ENCODE assay signal across 8 cellular contexts in genomic region chr13:33787051-33787591, GRCh38. TPM values are rescaled to one million over a fixed set of nuclear protein-coding genes. Genes with fewer than 3 reads are reported as not detected.
DNase-seq lines count a peak whose midpoint lies in the region; ATAC-seq, FAIRE-seq and TF ChIP-seq lines count a peak whose summit lies in the region.

No MANE protein-coding gene starts in this region.

- no peaks in the 10 kb centered on the region for H3K9me2 ChIP-seq in Karpas-422 (replicated peaks; ENCODE audit: insufficient read depth, low read length)

- no peak for FAIRE-seq in K562 (lab: Jason Lieb, UNC)

- in situ Hi-C loops in ACHN (cut with HindIII; ENCODE audit: low pct_ligation_motif_present, low pct_unique_long_range_greater_than_20kb, low sequenced_read_pairs) = no loop called here
- in situ Hi-C loops in K562 (cut with MboI) = no loop called here

- H3K9ac ChIP-seq in Karpas-422 (ENCODE audit: low read length) (peak overlapping the region; percentile 69), K562 (ENCODE audit: insufficient read depth in 1 of 2, low read depth in 2 of 2, low read length in 2 of 2) (no peak overlapping the region)

- DNase-seq in ACHN = peak; percentile 7
- DNase-seq in Karpas-422 = peak; percentile 86
- DNase-seq in K562 (ENCODE audit: extremely low read depth in 1 of 4, low spot score in 3 of 4) = no peak
- DNase-seq in sigmoid colon = no peak
- no peak for DNase-seq in inferior parietal cortex (ENCODE audit: extremely low spot score)
- DNase-seq in kidney tubule cell (ENCODE audit: low spot score) = no peak
- no peak for DNase-seq in NCI-H2029 treated with DMSO at 0.1 percent for 48 hours (lab: John Stamatoyannopoulos, UW)

- 0% methylated on average over 4 of the region's 6 CpGs for WGBS in K562 (ENCODE audit: insufficient coverage, low coverage, missing lambda C conversion rate)
- 29 to 42% methylated on average over 6 of the region's 6 CpGs for WGBS in sigmoid colon, 2 donors

- H3K36me3 ChIP-seq in Karpas-422 (ENCODE audit: insufficient read depth, low read length) = peaks cover 49% of the 10 kb centered on the region
- no peaks in the 10 kb centered on the region for H3K36me3 ChIP-seq in K562 (ENCODE audit: control insufficient read depth, insufficient read depth, low read length)
- H3K36me3 ChIP-seq in sigmoid colon = no peaks in the 10 kb centered on the region

- H3K79me2 ChIP-seq in Karpas-422 (ENCODE audit: low read length) (peaks cover 92% of the 10 kb centered on the region), K562 (ENCODE audit: control insufficient read depth, insufficient read depth, low read length) (no peaks in the 10 kb centered on the region)

- intact Hi-C loops in K562 (cut with micrococcal nuclease) (no loop called here), sigmoid colon (cut with DNase I) (no loop called here)

- POLR2A ChIA-PET in K562 (lab: Yijun Ruan, JAX) = interaction anchor here (0.6 kb wide), 1 partner anchor 324 kb away, joined by 3 read pairs; no protein-coding TSS in a partner anchor

- H3K27me3 ChIP-seq in Karpas-422 (ENCODE audit: low read length) = no peaks in the 10 kb centered on the region
- H3K27me3 ChIP-seq in K562 (ENCODE audit: control insufficient read depth in 2 of 2, insufficient read depth in 2 of 2, low read length in 2 of 2) = no peaks in the 10 kb centered on the region
- H3K27me3 ChIP-seq in sigmoid colon = no peaks in the 10 kb centered on the region

- H3K4me1 ChIP-seq in Karpas-422 (ENCODE audit: low read length) (peaks cover 62% of the 10 kb centered on the region), K562 (replicated peaks in 1 of 2; ENCODE audit: control insufficient read depth in 2 of 2, insufficient read depth in 2 of 2, low read length in 2 of 2) (no peaks in the 10 kb centered on the region), sigmoid colon (no peaks in the 10 kb centered on the region)

- no peak for TF ChIP-seq RAD21 in K562 (CRISPR knock-in tag; conservative IDR thresholded peaks at IDR 0.05 in 1 of 2, IDR thresholded peaks at IDR 0.05 in 1 of 2)

- peak; percentile 50 for ATAC-seq in GM18870 (IDR thresholded peaks at IDR 0.05; ENCODE audit: unreplicated experiment)
- ATAC-seq in K562 = peak; percentile 61

- no TSS peak for BruUV-seq in K562 (replicated peaks; lab: Mats Ljungman, UMichigan)

- TF ChIP-seq CTCF in K562 (IDR thresholded peaks at IDR 0.05 in 2 of 3, conservative IDR thresholded peaks at IDR 0.05 in 1 of 3; ENCODE audit: insufficient read depth in 2 of 3, low read depth in 1 of 3, low read length in 3 of 3) (no peak), sigmoid colon (IDR thresholded peaks at IDR 0.05) (no peak)

- CTCF ChIA-PET in K562 (lab: Yijun Ruan, JAX; ENCODE audit: low intra/inter-chr PET ratio) = no interaction called here

- TF ChIP-seq POLR2A in K562 (conservative IDR thresholded peaks at IDR 0.05) (no peak), sigmoid colon (IDR thresholded peaks at IDR 0.05) (no peak)

- no peak for TF ChIP-seq EP300 in K562 (IDR thresholded peaks at IDR 0.05; ENCODE audit: low read length)
- no peak for TF ChIP-seq EP300 in sigmoid colon (IDR thresholded peaks at IDR 0.05)

- peak overlapping the region; percentile 84 for H3K4me2 ChIP-seq in Karpas-422 (ENCODE audit: low read depth, low read length, poor library complexity, severe bottlenecking)
- peak overlapping the region; percentile 68 for H3K4me2 ChIP-seq in K562 (ENCODE audit: insufficient read depth, low read length)

- H3K4me3 ChIP-seq in Karpas-422 (ENCODE audit: low read length) (peak overlapping the region; percentile 57), K562 (0 out of 2 replicates have a peak overlapping the region, but pooled peaks have one; percentile 19), sigmoid colon (peak overlapping the region; percentile 5 to 41 (median 30))

- H3K9me1 ChIP-seq in K562 (ENCODE audit: control insufficient read depth, insufficient read depth, low read length) = no peaks in the 10 kb centered on the region

- H3K9me3 ChIP-seq in Karpas-422 (ENCODE audit: low read length) = peaks cover 8% of the 10 kb centered on the region
- no peaks in the 10 kb centered on the region for H3K9me3 ChIP-seq in K562 (replicated peaks; ENCODE audit: control insufficient read depth, insufficient read depth, low read depth, low read length)
- H3K9me3 ChIP-seq in sigmoid colon = no peaks in the 10 kb centered on the region

- H2AFZ ChIP-seq in Karpas-422 (ENCODE audit: low read length) (peak overlapping the region; percentile 44; the same call in 1 of the 2 replicates), K562 (ENCODE audit: low read depth, low read length) (peak overlapping the region; percentile 83)

- H4K20me1 ChIP-seq in Karpas-422 (ENCODE audit: insufficient read depth, low read depth, low read length) (no peaks in the 10 kb centered on the region), K562 (replicated peaks; ENCODE audit: control insufficient read depth, insufficient read depth, low read length) (no peaks in the 10 kb centered on the region)

- H3K27ac ChIP-seq in Karpas-422 (ENCODE audit: low read length) (peak overlapping the region; percentile 97), K562 (ENCODE audit: extremely low read depth, low read depth, low read length) (no peak overlapping the region), sigmoid colon (peak overlapping the region in 2 of 4 donors; percentile 24 to 32)

TF ChIP-seq in K562, 482 proteins besides CTCF, POLR2A, EP300 and RAD21:
- TF ChIP-seq L3MBTL2 (IDR thresholded peaks at IDR 0.05) = peak; percentile 21; the same call in 1 of the 2 replicates
- TF ChIP-seq SIRT6 (IDR thresholded peaks at IDR 0.05; ENCODE audit: low read depth, low read length) = no peak

RNA-seq across cellular contexts. Expression of gene RFC3, which starts 30.8 kb away (rescaled TPM):
- 144 and 321 TPM in 2 replicates for total RNA-seq in Karpas-422 (2014; rRNA removed; shearing (Covaris generic); ENCODE audit: low replicate concordance)
- 22.3 and 63.4 TPM in 2 replicates for total RNA-seq in K562 (2011; cell fraction: chromatin; rRNA removed; ENCODE audit: low replicate concordance)
- 15.0 and 17.4 TPM in 2 replicates for total RNA-seq in K562 (2011; cell fraction: nucleolus; rRNA removed)
- 29.3 and 43.4 TPM in 2 replicates for total RNA-seq in K562 (2011; cell fraction: nucleoplasm; rRNA removed)
- total RNA-seq in K562 (2014; rRNA removed) (28.5 and 31.3 TPM in 2 replicates), K562 (2014; rRNA removed; fragmentation: Illumina TruSeq; extraction: Trizol) (54.0 and 62.7 TPM in 2 replicates), K562 (2015; rRNA removed; fragmentation: Illumina TruSeq; extraction: Trizol) (41.0 and 47.3 TPM in 2 replicates), K562 (2021) (43.1 and 43.6 TPM in 2 replicates), sigmoid colon (1 to 10 TPM; 5.9 to 9.4 (median 7.3) TPM)
- polyA plus RNA-seq in K562 (2011; rRNA removed) (40.1 and 61.0 TPM in 2 replicates), K562 (2014; fragmentation: Illumina TruSeq; extraction: Trizol) (51.9 and 58.6 TPM in 2 replicates), K562 (2014; fragmentation: Nextera tagmentation; extraction: Ambion mirVana) (10 to 100 TPM; 81.4 to 94.0 TPM), K562 (2014; rRNA removed) (47.1 and 48.8 TPM in 2 replicates), sigmoid colon (1 to 10 TPM; 3.6 to 9.6 (median 3.9) TPM)
- polyA plus RNA-seq in K562 (2011; cell fraction: cytosol; rRNA removed) = 11.9 and 23.2 TPM in 2 replicates
- polyA plus RNA-seq in K562 (2011; cell fraction: nucleus; rRNA removed) = 30.8 and 38.8 TPM in 2 replicates
- polyA plus RNA-seq in K562 (2012) = 27.9 and 33.5 TPM in 2 replicates
- polyA minus RNA-seq in K562 (2011; rRNA and poly(A)+ RNA removed) = 48.2 and 49.2 TPM in 2 replicates
- polyA minus RNA-seq in K562 (2011; cell fraction: cytosol; rRNA and poly(A)+ RNA removed) = 17.3 and 18.5 TPM in 2 replicates
- 46.3 and 78.1 TPM in 2 replicates for polyA minus RNA-seq in K562 (2011; cell fraction: nucleus; rRNA and poly(A)+ RNA removed)

Comparison
In these comparisons a context has a peak if more than half of its experiments do, and no peak if none do; other contexts are left out.
1. DNase-seq: peak in ACHN (single experiment) and Karpas-422 (single experiment); none in K562 (0 of 4), sigmoid colon (single experiment), inferior parietal cortex (single experiment), kidney tubule cell (single experiment) and NCI-H2029 treated with DMSO at 0.1 percent for 48 hours (single experiment).
2. Peak in every context shown above with its lines, with median percentiles within 50 percentile points of each other: H3K4me3 ChIP-seq.